ENCODE assay signal across 21 cellular contexts in genomic region chr16:30552956-30553355, GRCh38. TPM values are rescaled to one million over a fixed set of nuclear protein-coding genes. Genes with fewer than 3 reads are reported as not detected.
DNase-seq lines count a peak whose midpoint lies in the region; ATAC-seq, FAIRE-seq and TF ChIP-seq lines count a peak whose summit lies in the region.
"Had no signal": no experiment of that assay in that cellular context is flagged by ENCODE, and none has a peak within 500 bp of the region (broad histone marks: within the 10 kb centered on the region; RNA-seq: fewer than 3 reads in every experiment).

No MANE protein-coding gene starts in this region.

- H3K27me3 Mint-ChIP-seq in activated T-cell treated with anti-CD3 and anti-CD28 coated beads, Interleukin-2, amount 50 U/mL, for 72 hours (ENCODE audit: low read depth): no peaks in the 10 kb centered on the region

- H4K91ac ChIP-seq in trophoblast cell (ENCODE audit: low read depth, low read length): no peak overlapping the region

- intact Hi-C loops in GM12878 (cut with micrococcal nuclease; ENCODE audit: unreplicated experiment): no loop called here

- peak overlapping the region; percentile 88 for H3K27ac Mint-ChIP-seq in activated T-cell treated with anti-CD3 and anti-CD28 coated beads, Interleukin-2, amount 50 U/mL, for 72 hours
- H3K27ac Mint-ChIP-seq: HFFc6 had no signal

- DNase-seq in activated T-cell treated with anti-CD3 and anti-CD28 coated beads, Interleukin-2, amount 50 U/mL, for 72 hours: no peak
- DNase-seq in activated T-cell treated with anti-CD3 and anti-CD28 coated beads, Interleukin-2, amount 50 U/mL, for 1 hour: no peak
- no peak for DNase-seq in DND-41
- DNase-seq in GM12878 (ENCODE audit: low read depth, low spot score): no peak
- no peak for DNase-seq in trophoblast cell
- no peak for DNase-seq in NCI-H1417 treated with DMSO at 0.1 percent for 48 hours (lab: John Stamatoyannopoulos, UW)
- DNase-seq: aorta, DMS 273 treated with DMSO at 0.1 percent for 48 hours, head of caudate nucleus, HFFc6, islet precursor cell, KG1, mesendoderm, NCI-H1092, NCI-H2171 treated with DMSO at 0.1 percent for 48 hours had no signal

- POLR2A ChIA-PET in GM12878 (lab: Charles Lee): interaction anchor here (0.6 to 1.0 kb wide), 2 partner anchors 12 to 66 kb away, joined by 3 read pairs; no protein-coding TSS in a partner anchor

- no peak overlapping the region for H4K8ac ChIP-seq in trophoblast cell (ENCODE audit: low read depth, low read length)

- no peak overlapping the region for H3K4ac ChIP-seq in trophoblast cell (ENCODE audit: low read depth, low read length)

- 98% methylated on average over 4 of the region's 4 CpGs for WGBS in GM12878 (ENCODE audit: insufficient coverage, insufficient replicate concordance, low lambda C conversion rate, missing lambda C conversion rate)
- no CpG with 5 or more reads among the region's 4 CpGs for WGBS in trophoblast cell (ENCODE audit: extremely low coverage, insufficient coverage, insufficient read length)

- peaks cover 45% of the 10 kb centered on the region for H3K4me1 ChIP-seq in DND-41 (ENCODE audit: insufficient read depth, low read length)
- no peaks in the 10 kb centered on the region for H3K4me1 ChIP-seq in GM12878 (ENCODE audit: control insufficient read depth, insufficient read depth, low read length)
- H3K4me1 ChIP-seq in trophoblast cell (ENCODE audit: control insufficient read depth in 1 of 2, insufficient read depth in 2 of 2, low read length in 2 of 2): peaks cover 16 to 20% of the 10 kb centered on the region in 2 experiments

- no peak for TF ChIP-seq EP300 in GM12878 (IDR thresholded peaks at IDR 0.05; ENCODE audit: borderline replicate concordance in 1 of 2, control insufficient read depth in 1 of 2, low read depth in 2 of 2, low read length in 2 of 2)

- H2BK120ac ChIP-seq in trophoblast cell (ENCODE audit: insufficient read depth, low read length, poor library complexity): no peak overlapping the region

- no peak overlapping the region for H2AFZ ChIP-seq in DND-41 (ENCODE audit: low read depth, low read length)
- no peak overlapping the region for H2AFZ ChIP-seq in GM12878 (ENCODE audit: control insufficient read depth, low read depth, low read length)
- no peak overlapping the region for H2AFZ ChIP-seq in trophoblast cell (ENCODE audit: insufficient read depth, low read length, poor library complexity)

- no peak overlapping the region for H3K14ac ChIP-seq in trophoblast cell (ENCODE audit: low read length)

- CTCF ChIA-PET in GM12878 (lab: Yijun Ruan, JAX): interaction anchor here (1.2 kb wide), 1 partner anchor 18 kb away, joined by 3 read pairs; no protein-coding TSS in a partner anchor

- H3K27me3 ChIP-seq in DND-41 (ENCODE audit: insufficient read depth, low read length, poor library complexity) (no peaks in the 10 kb centered on the region), GM12878 (replicated peaks in 1 of 2; ENCODE audit: control insufficient read depth in 2 of 2, insufficient read depth in 2 of 2, low read length in 1 of 2) (no peaks in the 10 kb centered on the region), trophoblast cell (ENCODE audit: insufficient read depth, low read length) (no peaks in the 10 kb centered on the region)

- peak overlapping the region in 1 of 2 donors; percentile 62 for H3K4me3 Mint-ChIP-seq in activated T-cell treated with anti-CD3 and anti-CD28 coated beads, Interleukin-2, amount 50 U/mL, for 72 hours
- H3K4me3 Mint-ChIP-seq: HFFc6 had no signal

- peaks cover 60% of the 10 kb centered on the region for H3K4me1 Mint-ChIP-seq in activated T-cell treated with anti-CD3 and anti-CD28 coated beads, Interleukin-2, amount 50 U/mL, for 72 hours (ENCODE audit: low read depth)

- no TSS peak for BruUV-seq in GM12878 (replicated peaks; lab: Mats Ljungman, UMichigan)

- no peak for ATAC-seq in activated T-cell treated with anti-CD3 and anti-CD28 coated beads, Interleukin-2, amount 50 U/mL, for 72 hours (replicated peaks in 1 of 2)
- ATAC-seq in DND-41 (ENCODE audit: insufficient read depth, low read depth): no peak
- ATAC-seq in GM12878: no peak
- ATAC-seq in GM18505 (IDR thresholded peaks at IDR 0.05; ENCODE audit: unreplicated experiment): no peak
- ATAC-seq in HG03457 (IDR thresholded peaks at IDR 0.05; ENCODE audit: unreplicated experiment): no peak
- ATAC-seq: esophagus mucosa had no signal

- no peak overlapping the region for H2BK5ac ChIP-seq in trophoblast cell (ENCODE audit: low read depth, low read length, poor library complexity)

- H3K79me2 ChIP-seq in DND-41 (ENCODE audit: insufficient read depth, low read length): peaks cover 51% of the 10 kb centered on the region
- H3K79me2 ChIP-seq in GM12878 (ENCODE audit: control insufficient read depth, insufficient read depth, low read length): peaks cover 11% of the 10 kb centered on the region
- H3K79me2 ChIP-seq in trophoblast cell (ENCODE audit: control insufficient read depth, insufficient read depth, low read length, poor library complexity): peaks cover 4% of the 10 kb centered on the region

- H2BK12ac ChIP-seq in trophoblast cell (ENCODE audit: low read length): no peak overlapping the region

- peak overlapping the region; percentile 33 for H3K18ac ChIP-seq in trophoblast cell (ENCODE audit: low read length)

- no peak for FAIRE-seq in GM12878 (lab: Jason Lieb, UNC)
- FAIRE-seq: RCC 7860 had no signal

- in situ Hi-C loops in GM12878 (cut with MboI): no loop called here

- TF ChIP-seq POLR2A in GM12878 (IDR thresholded peaks at IDR 0.05; ENCODE audit: low read depth, low read length): no peak
- no peak for TF ChIP-seq POLR2A in GM18505 (IDR thresholded peaks at IDR 0.05; ENCODE audit: borderline replicate concordance, extremely low read depth, insufficient read depth, insufficient read length)

- peaks cover 3 to 7% of the 10 kb centered on the region in 2 donors for H3K36me3 Mint-ChIP-seq in activated T-cell treated with anti-CD3 and anti-CD28 coated beads, Interleukin-2, amount 50 U/mL, for 72 hours (ENCODE audit: insufficient read depth in 2 of 2)

- no peak overlapping the region for H3K4me3 ChIP-seq in DND-41 (ENCODE audit: low read depth in 1 of 2, low read length in 2 of 2)
- H3K4me3 ChIP-seq in GM12878: no peak overlapping the region
- no peak overlapping the region for H3K4me3 ChIP-seq in trophoblast cell (ENCODE audit: low read depth, low read length)
- H3K4me3 ChIP-seq: coronary artery, skin epidermis had no signal

- H3K4me2 ChIP-seq in DND-41 (ENCODE audit: insufficient read depth, low read length): no peak overlapping the region
- H3K4me2 ChIP-seq in GM12878 (ENCODE audit: control insufficient read depth, insufficient read depth): no peak overlapping the region
- H3K4me2 ChIP-seq in trophoblast cell (ENCODE audit: low read length): no peak overlapping the region

- H3K9me3 ChIP-seq in DND-41 (ENCODE audit: insufficient read depth, low read length, severe bottlenecking): no peaks in the 10 kb centered on the region
- no peaks in the 10 kb centered on the region for H3K9me3 ChIP-seq in GM12878 (replicated peaks; ENCODE audit: control insufficient read depth, insufficient read depth, low read length)
- peaks cover 4% of the 10 kb centered on the region for H3K9me3 ChIP-seq in trophoblast cell (ENCODE audit: insufficient read depth, low read depth, low read length)

- no peaks in the 10 kb centered on the region for H3K9me3 Mint-ChIP-seq in activated T-cell treated with anti-CD3 and anti-CD28 coated beads, Interleukin-2, amount 50 U/mL, for 72 hours
- H3K9me3 Mint-ChIP-seq: HFFc6 had no signal

- SMC1A ChIA-PET in GM12878 (lab: Charles Lee; ENCODE audit: uncharacterized antibody, unreplicated experiment): interaction anchor here (1.6 kb wide), 1 partner anchor 17 kb away, joined by 5 read pairs; no protein-coding TSS in a partner anchor

- no peak overlapping the region for H2AK5ac ChIP-seq in trophoblast cell (ENCODE audit: low read length)

- H4K20me1 ChIP-seq in DND-41 (ENCODE audit: insufficient read depth, low read length): peaks cover 10% of the 10 kb centered on the region; the same call in 1 of the 2 replicates
- no peaks in the 10 kb centered on the region for H4K20me1 ChIP-seq in GM12878 (ENCODE audit: control insufficient read depth, insufficient read depth)

- H4K12ac ChIP-seq in trophoblast cell (ENCODE audit: low read depth, low read length): no peak overlapping the region

- H3K9ac ChIP-seq in DND-41 (ENCODE audit: low read depth, low read length) (no peak overlapping the region), GM12878 (ENCODE audit: control insufficient read depth, insufficient read depth, low read length) (no peak overlapping the region), trophoblast cell (ENCODE audit: low read length) (no peak overlapping the region)

- no peak overlapping the region for H3K23ac ChIP-seq in trophoblast cell (ENCODE audit: low read length)

- peak overlapping the region; percentile 4; the same call in 1 of the 2 replicates for H3K27ac ChIP-seq in DND-41 (ENCODE audit: low read length)
- H3K27ac ChIP-seq in GM12878 (ENCODE audit: control insufficient read depth, insufficient read depth): no peak overlapping the region
- no peak overlapping the region for H3K27ac ChIP-seq in trophoblast cell (ENCODE audit: low read depth, low read length)
- H3K27ac ChIP-seq: coronary artery had no signal

- RAD21 ChIA-PET in GM12878 (lab: Charles Lee; ENCODE audit: unreplicated experiment): interaction anchor here (1.0 to 1.9 kb wide), 2 partner anchors 17 to 123 kb away, joined by 3 to 6 read pairs; partner anchors contain the start of gene DCTPP1

- H3K79me1 ChIP-seq in trophoblast cell (ENCODE audit: low read length): peaks cover 6% of the 10 kb centered on the region

- TF ChIP-seq RAD21 in GM12878 (IDR thresholded peaks at IDR 0.05; ENCODE audit: insufficient read depth, low read depth, low read length): no peak

- TF ChIP-seq CTCF in DND-41 (IDR thresholded peaks at IDR 0.05; ENCODE audit: borderline replicate concordance, extremely low read depth, low read length, poor library complexity, severe bottlenecking): no peak
- no peak for TF ChIP-seq CTCF in GM12878 (IDR thresholded peaks at IDR 0.05 in 2 of 3, conservative IDR thresholded peaks at IDR 0.05 in 1 of 3; ENCODE audit: control insufficient read depth in 2 of 3, extremely low read depth in 1 of 3, insufficient read depth in 1 of 3, low read depth in 3 of 3, low read length in 3 of 3)

- peaks cover 40% of the 10 kb centered on the region for H3K36me3 ChIP-seq in DND-41 (ENCODE audit: insufficient read depth, low read length)
- peaks cover 7 to 10% of the 10 kb centered on the region in 2 experiments; a peak in 3 of 4 replicates for H3K36me3 ChIP-seq in GM12878 (ENCODE audit: control insufficient read depth in 2 of 2, insufficient read depth in 2 of 2, low read length in 1 of 2)
- H3K36me3 ChIP-seq in trophoblast cell (ENCODE audit: control insufficient read depth in 1 of 2, insufficient read depth in 2 of 2, low read length in 2 of 2): peaks cover 14% of the 10 kb centered on the region in 2 experiments

RNA-seq across cellular contexts. Expression of gene ZNF764, which starts 5.2 kb away (rescaled TPM):
- total RNA-seq in activated T-cell treated with anti-CD3 and anti-CD28 coated beads, Interleukin-2, amount 50 U/mL, for 72 hours: 10 to 100 TPM; 10.7 to 12.7 TPM
- 16.0 TPM in 2 replicates for total RNA-seq in GM12878 (2013; cell fraction: nucleolus; rRNA removed)
- total RNA-seq in GM12878 (2014; rRNA removed): 9.0 and 9.2 TPM in 2 replicates
- total RNA-seq in GM12878 (2014; rRNA removed; fragmentation: Illumina TruSeq; extraction: Trizol): 3.4 and 3.5 TPM in 2 replicates
- 11.2 and 11.9 TPM in 2 replicates for total RNA-seq in GM12878 (2021)
- polyA plus RNA-seq in GM12878 (2011; ENCODE audit: low read depth): 3.2 TPM
- 2.7 and 2.8 TPM in 2 replicates for polyA plus RNA-seq in GM12878 (2011; rRNA removed)
- 5.7 and 5.8 TPM in 2 replicates for polyA plus RNA-seq in GM12878 (2011; cell fraction: cytosol; rRNA removed)
- polyA plus RNA-seq in GM12878 (2011; cell fraction: nucleus; rRNA removed): 5.2 and 7.8 TPM in 2 replicates
- polyA plus RNA-seq in GM12878 (2012): 5.6 and 6.1 TPM in 2 replicates
- polyA plus RNA-seq in GM12878 (2014; fragmentation: Illumina TruSeq; extraction: Trizol): 2.8 and 3.2 TPM in 2 replicates
- polyA plus RNA-seq in GM12878 (2014; fragmentation: Nextera tagmentation; extraction: Ambion mirVana): 1 to 10 TPM in 1 of 2 experiments, under 1 TPM in 1; 0.61 to 1.6 TPM
- 9.5 and 10.8 TPM in 2 replicates for polyA plus RNA-seq in GM12878 (2014; rRNA removed)
- 1 to 10 TPM; 4.2 to 4.8 TPM for polyA plus RNA-seq in GM12878 (2016; fragmentation: Nextera tagmentation; extraction: Ambion mirVana)
- polyA minus RNA-seq in GM12878 (2011; rRNA and poly(A)+ RNA removed): 1.6 and 3.5 TPM in 2 replicates
- polyA minus RNA-seq in GM12878 (2011; cell fraction: cytosol; rRNA and poly(A)+ RNA removed): 4.0 and 4.4 TPM in 2 replicates
- polyA minus RNA-seq in GM12878 (2011; cell fraction: nucleus; rRNA and poly(A)+ RNA removed): 2.8 and 4.6 TPM in 2 replicates
- polyA plus RNA-seq in trophoblast cell (2013): 4.2 and 4.4 TPM in 2 replicates

RNA-seq across cellular contexts. Expression of gene ZNF747, which starts 18.3 kb away (rescaled TPM):
- total RNA-seq in activated T-cell treated with anti-CD3 and anti-CD28 coated beads, Interleukin-2, amount 50 U/mL, for 72 hours: 1 to 10 TPM; 8.3 to 9.2 TPM
- 18.5 and 22.3 TPM in 2 replicates for total RNA-seq in GM12878 (2013; cell fraction: nucleolus; rRNA removed)
- 13.0 and 14.3 TPM in 2 replicates for total RNA-seq in GM12878 (2014; rRNA removed)
- 5.0 and 5.8 TPM in 2 replicates for total RNA-seq in GM12878 (2014; rRNA removed; fragmentation: Illumina TruSeq; extraction: Trizol)
- total RNA-seq in GM12878 (2021): 10.7 and 12.0 TPM in 2 replicates
- polyA plus RNA-seq in GM12878 (2011; ENCODE audit: low read depth): 2.4 TPM
- 2.7 and 3.3 TPM in 2 replicates for polyA plus RNA-seq in GM12878 (2011; rRNA removed)
- 4.7 and 5.0 TPM in 2 replicates for polyA plus RNA-seq in GM12878 (2011; cell fraction: cytosol; rRNA removed)
- 3.3 and 4.6 TPM in 2 replicates for polyA plus RNA-seq in GM12878 (2011; cell fraction: nucleus; rRNA removed)
- polyA plus RNA-seq in GM12878 (2012): 4.5 TPM in 2 replicates
- polyA plus RNA-seq in GM12878 (2014; fragmentation: Illumina TruSeq; extraction: Trizol): 5.1 and 5.7 TPM in 2 replicates
- 1 to 10 TPM; 1.0 to 1.2 TPM for polyA plus RNA-seq in GM12878 (2014; fragmentation: Nextera tagmentation; extraction: Ambion mirVana)
- polyA plus RNA-seq in GM12878 (2014; rRNA removed): 11.5 and 12.1 TPM in 2 replicates
- 1 to 10 TPM; 8.6 to 8.8 TPM for polyA plus RNA-seq in GM12878 (2016; fragmentation: Nextera tagmentation; extraction: Ambion mirVana)
- polyA minus RNA-seq in GM12878 (2011; rRNA and poly(A)+ RNA removed): 5.1 and 6.7 TPM in 2 replicates
- polyA minus RNA-seq in GM12878 (2011; cell fraction: cytosol; rRNA and poly(A)+ RNA removed): 2.3 and 3.8 TPM in 2 replicates
- polyA minus RNA-seq in GM12878 (2011; cell fraction: nucleus; rRNA and poly(A)+ RNA removed): 6.5 and 10.4 TPM in 2 replicates
- 3.6 and 3.8 TPM in 2 replicates for polyA plus RNA-seq in trophoblast cell (2013)

RNA-seq across cellular contexts. Expression of gene ZNF688, which starts 18.6 kb away (rescaled TPM):
- total RNA-seq in activated T-cell treated with anti-CD3 and anti-CD28 coated beads, Interleukin-2, amount 50 U/mL, for 72 hours: 10 to 100 TPM; 14.5 TPM
- total RNA-seq in GM12878 (2013; cell fraction: nucleolus; rRNA removed): 16.5 and 18.2 TPM in 2 replicates
- 12.5 and 13.6 TPM in 2 replicates for total RNA-seq in GM12878 (2014; rRNA removed)
- total RNA-seq in GM12878 (2014; rRNA removed; fragmentation: Illumina TruSeq; extraction: Trizol): 7.4 and 8.6 TPM in 2 replicates
- total RNA-seq in GM12878 (2021): 9.2 and 12.6 TPM in 2 replicates
- 1.7 TPM for polyA plus RNA-seq in GM12878 (2011; ENCODE audit: low read depth)
- 6.0 and 6.3 TPM in 2 replicates for polyA plus RNA-seq in GM12878 (2011; rRNA removed)
- polyA plus RNA-seq in GM12878 (2011; cell fraction: cytosol; rRNA removed): 5.5 and 8.8 TPM in 2 replicates
- polyA plus RNA-seq in GM12878 (2011; cell fraction: nucleus; rRNA removed): 8.9 and 11.8 TPM in 2 replicates
- polyA plus RNA-seq in GM12878 (2012): 5.8 and 8.9 TPM in 2 replicates
- 2.7 and 8.5 TPM in 2 replicates for polyA plus RNA-seq in GM12878 (2014; fragmentation: Illumina TruSeq; extraction: Trizol)
- under 1 TPM; 0.14 to 0.88 TPM for polyA plus RNA-seq in GM12878 (2014; fragmentation: Nextera tagmentation; extraction: Ambion mirVana)
- polyA plus RNA-seq in GM12878 (2014; rRNA removed): 12.9 and 13.7 TPM in 2 replicates
- polyA plus RNA-seq in GM12878 (2016; fragmentation: Nextera tagmentation; extraction: Ambion mirVana): 10 to 100 TPM; 16.2 to 17.4 TPM
- 1.2 and 2.8 TPM in 2 replicates for polyA minus RNA-seq in GM12878 (2011; rRNA and poly(A)+ RNA removed)
- polyA minus RNA-seq in GM12878 (2011; cell fraction: cytosol; rRNA and poly(A)+ RNA removed): 2.0 and 2.2 TPM in 2 replicates
- polyA minus RNA-seq in GM12878 (2011; cell fraction: nucleus; rRNA and poly(A)+ RNA removed): 5.1 and 8.8 TPM in 2 replicates
- polyA plus RNA-seq in trophoblast cell (2013): 3.5 and 4.1 TPM in 2 replicates

RNA-seq across cellular contexts. Expression of gene ZNF768, which starts 26.6 kb away (rescaled TPM):
- 10 to 100 TPM; 21.0 to 22.5 TPM for total RNA-seq in activated T-cell treated with anti-CD3 and anti-CD28 coated beads, Interleukin-2, amount 50 U/mL, for 72 hours
- total RNA-seq in GM12878 (2013; cell fraction: nucleolus; rRNA removed): 21.4 and 21.5 TPM in 2 replicates
- total RNA-seq in GM12878 (2014; rRNA removed): 18.3 and 21.3 TPM in 2 replicates
- 9.8 TPM in 2 replicates for total RNA-seq in GM12878 (2014; rRNA removed; fragmentation: Illumina TruSeq; extraction: Trizol)
- total RNA-seq in GM12878 (2021): 17.3 and 19.3 TPM in 2 replicates
- 9.3 TPM for polyA plus RNA-seq in GM12878 (2011; ENCODE audit: low read depth)
- 8.8 and 13.2 TPM in 2 replicates for polyA plus RNA-seq in GM12878 (2011; rRNA removed)
- polyA plus RNA-seq in GM12878 (2011; cell fraction: cytosol; rRNA removed): 22.5 and 28.3 TPM in 2 replicates
- polyA plus RNA-seq in GM12878 (2011; cell fraction: nucleus; rRNA removed): 50.1 and 58.1 TPM in 2 replicates
- polyA plus RNA-seq in GM12878 (2012): 16.7 and 18.1 TPM in 2 replicates
- polyA plus RNA-seq in GM12878 (2014; fragmentation: Illumina TruSeq; extraction: Trizol): 8.2 and 8.3 TPM in 2 replicates
- polyA plus RNA-seq in GM12878 (2014; fragmentation: Nextera tagmentation; extraction: Ambion mirVana): under 1 TPM; 0.05 to 0.06 TPM
- polyA plus RNA-seq in GM12878 (2014; rRNA removed): 23.1 and 24.5 TPM in 2 replicates
- polyA plus RNA-seq in GM12878 (2016; fragmentation: Nextera tagmentation; extraction: Ambion mirVana): 1 to 10 TPM; 2.6 to 2.7 TPM
- polyA minus RNA-seq in GM12878 (2011; rRNA and poly(A)+ RNA removed): 7.2 and 22.8 TPM in 2 replicates
- polyA minus RNA-seq in GM12878 (2011; cell fraction: cytosol; rRNA and poly(A)+ RNA removed): 11.4 and 12.8 TPM in 2 replicates
- polyA minus RNA-seq in GM12878 (2011; cell fraction: nucleus; rRNA and poly(A)+ RNA removed): 5.6 and 10.4 TPM in 2 replicates
- 21.5 and 22.4 TPM in 2 replicates for polyA plus RNA-seq in trophoblast cell (2013)

RNA-seq across cellular contexts. Expression of gene ZNF785, which starts 32.5 kb away (rescaled TPM):
- 10 to 100 TPM; 10.9 to 12.6 TPM for total RNA-seq in activated T-cell treated with anti-CD3 and anti-CD28 coated beads, Interleukin-2, amount 50 U/mL, for 72 hours
- total RNA-seq in GM12878 (2013; cell fraction: nucleolus; rRNA removed): 64.7 and 73.9 TPM in 2 replicates
- total RNA-seq in GM12878 (2014; rRNA removed) (8.9 and 9.1 TPM in 2 replicates), GM12878 (2014; rRNA removed; fragmentation: Illumina TruSeq; extraction: Trizol) (6.4 and 7.0 TPM in 2 replicates), GM12878 (2021) (11.1 and 11.5 TPM in 2 replicates)
- 3.0 TPM for polyA plus RNA-seq in GM12878 (2011; ENCODE audit: low read depth)
- polyA plus RNA-seq in GM12878 (2011; rRNA removed) (10.8 and 11.6 TPM in 2 replicates), GM12878 (2014; fragmentation: Illumina TruSeq; extraction: Trizol) (5.8 and 6.2 TPM in 2 replicates), GM12878 (2014; fragmentation: Nextera tagmentation; extraction: Ambion mirVana) (1 to 10 TPM in 1 of 2 experiments, under 1 TPM in 1; 0.87 to 1.5 TPM), GM12878 (2014; rRNA removed) (11.5 and 12.8 TPM in 2 replicates), GM12878 (2016; fragmentation: Nextera tagmentation; extraction: Ambion mirVana) (1 to 10 TPM; 5.9 to 8.1 TPM)
- polyA plus RNA-seq in GM12878 (2011; cell fraction: cytosol; rRNA removed): 10.9 and 11.7 TPM in 2 replicates
- polyA plus RNA-seq in GM12878 (2011; cell fraction: nucleus; rRNA removed): 14.9 and 20.0 TPM in 2 replicates
- polyA plus RNA-seq in GM12878 (2012): 6.5 and 7.5 TPM in 2 replicates
- 6.2 and 11.4 TPM in 2 replicates for polyA minus RNA-seq in GM12878 (2011; rRNA and poly(A)+ RNA removed)
- 4.7 and 5.9 TPM in 2 replicates for polyA minus RNA-seq in GM12878 (2011; cell fraction: cytosol; rRNA and poly(A)+ RNA removed)
- polyA minus RNA-seq in GM12878 (2011; cell fraction: nucleus; rRNA and poly(A)+ RNA removed): 8.6 and 13.2 TPM in 2 replicates
- polyA plus RNA-seq in trophoblast cell (2013): 5.0 and 5.2 TPM in 2 replicates
